Comparison of ENCODE assay signal across 23 cellular contexts in the genomic region with DNA sequence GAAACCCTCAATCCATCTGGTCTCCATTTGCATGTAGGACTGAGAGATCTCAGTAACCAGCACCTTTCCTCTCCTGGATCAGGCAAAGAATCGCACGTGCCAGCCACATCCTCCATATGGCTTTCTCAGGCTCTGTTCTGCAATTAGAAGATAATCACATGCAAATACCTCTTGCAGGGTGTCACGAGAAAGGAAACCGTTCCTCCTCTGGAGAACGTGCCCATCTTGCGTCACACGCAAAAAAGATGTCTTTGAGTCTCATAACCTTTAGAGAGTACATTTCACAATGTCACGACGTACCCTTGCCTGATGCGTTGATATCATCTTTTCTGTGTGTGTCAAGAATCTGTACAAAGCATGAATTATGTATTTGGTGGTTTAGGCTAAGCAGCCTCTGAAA.
"Had no signal": no experiment of that assay in that cellular context is flagged by ENCODE, and none has a peak within 500 bp of the region (broad histone marks: within the 10 kb centered on the region; RNA-seq: fewer than 3 reads in every experiment).

No MANE protein-coding gene starts in this region.

- H3K4me3 Mint-ChIP-seq: activated CD4-positive, alpha-beta T cell treated with anti-CD3 and anti-CD28 coated beads, Interleukin-2, amount 10 ng/mL, durations not matched to agents 7 days and 5 days; activated naive CD8-positive, alpha-beta T cell; activated T-cell treated with anti-CD3 and anti-CD28 coated beads, Interleukin-2, amount 50 U/mL, for 72 hours; brain; central memory CD8-positive, alpha-beta T cell; naive B cell had no signal

- H3K4me1 ChIP-seq: left lung, parathyroid adenoma had no signal

- H3K36me3 Mint-ChIP-seq: activated naive CD8-positive, alpha-beta T cell; brain; naive B cell had no signal

- H3K4me1 Mint-ChIP-seq: activated CD4-positive, alpha-beta T cell treated with anti-CD3 and anti-CD28 coated beads, Interleukin-2, amount 10 ng/mL, durations not matched to agents 7 days and 5 days; central memory CD8-positive, alpha-beta T cell; naive B cell had no signal

- H3K27ac ChIP-seq: coronary artery, hepatocyte, left lung, neutrophil, parathyroid adenoma, skin epidermis, tibial nerve had no signal

- H3K4me3 ChIP-seq: coronary artery, hepatocyte, left lung, skin epidermis, tibial nerve had no signal

- H3K9ac ChIP-seq: parathyroid adenoma had no signal

- H3K27me3 Mint-ChIP-seq: activated naive CD8-positive, alpha-beta T cell; brain had no signal

- H3K4me2 ChIP-seq: hepatocyte had no signal

- H3K9me3 Mint-ChIP-seq: activated CD4-positive, alpha-beta T cell treated with anti-CD3 and anti-CD28 coated beads, Interleukin-2, amount 10 ng/mL, durations not matched to agents 7 days and 5 days; activated T-cell treated with anti-CD3 and anti-CD28 coated beads, Interleukin-2, amount 50 U/mL, for 72 hours had no signal

- H3K36me3 ChIP-seq: left lung, neutrophil, tibial nerve had no signal

- DNase-seq: activated CD4-positive, alpha-beta T cell treated with anti-CD3 and anti-CD28 coated beads, Interleukin-2, amount 10 ng/mL, durations not matched to agents 7 days and 5 days; activated CD4-positive, CD25-positive, alpha-beta regulatory T cell; activated CD8-positive, alpha-beta memory T cell treated with anti-CD3 and anti-CD28 coated beads, Interleukin-2, amount 50 U/mL, for 48 hours; activated gamma-delta T cell treated with Interleukin-2 at 50 U/mL for 16 hours; activated T-cell treated with anti-CD3 and anti-CD28 coated beads, Interleukin-2, amount 50 U/mL, for 72 hours; amygdala; left lung; mammary epithelial cell; naive B cell; stimulated activated CD4-positive, alpha-beta T cell treated with anti-CD3 and anti-CD28 coated beads, Interleukin-4, amount 100 ng/mL, for 4 hours; stimulated activated CD8-positive, alpha-beta memory T cell treated with anti-CD3 and anti-CD28 coated beads, Interleukin-4, amount 100 ng/mL, for 48 hours; stimulated activated naive CD4-positive, alpha-beta T cell treated with Interleukin-2 at 50 U/mL for 16 hours; substantia nigra; T-helper 2 cell had no signal

- H3K9me3 ChIP-seq: left lung, neutrophil had no signal

- H2AFZ ChIP-seq: hepatocyte, parathyroid adenoma had no signal

- H3K27ac Mint-ChIP-seq: activated CD4-positive, alpha-beta T cell treated with anti-CD3 and anti-CD28 coated beads, Interleukin-2, amount 10 ng/mL, durations not matched to agents 7 days and 5 days; activated naive CD8-positive, alpha-beta T cell; activated T-cell treated with anti-CD3 and anti-CD28 coated beads, Interleukin-2, amount 50 U/mL, for 72 hours had no signal

- H3K27me3 ChIP-seq: hepatocyte, left lung, neutrophil, tibial nerve had no signal
